Comparison of ENCODE assay signal across 8 cellular contexts in the genomic region with DNA sequence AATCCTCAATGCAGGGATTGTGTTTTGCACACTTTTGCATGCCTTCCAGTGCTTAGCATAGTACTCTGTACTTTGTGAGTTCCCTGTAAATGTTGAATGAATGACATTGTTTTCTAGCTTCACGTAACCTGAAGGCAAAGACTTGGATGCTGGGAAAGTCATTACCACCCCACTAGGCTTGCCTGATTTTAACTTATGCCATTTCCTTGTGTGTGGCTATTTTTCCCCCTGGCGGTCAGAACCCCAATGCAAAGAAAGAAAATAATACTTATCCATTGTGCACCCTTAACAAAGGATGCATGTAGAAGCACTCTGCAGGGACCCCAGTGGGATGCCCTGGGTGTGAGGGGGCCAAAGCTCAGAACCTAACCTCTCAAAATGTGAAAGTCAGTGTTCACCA. TPM values are rescaled to one million over a fixed set of nuclear protein-coding genes. Genes with fewer than 3 reads are reported as not detected.
DNase-seq lines count a peak whose midpoint lies in the region; ATAC-seq, FAIRE-seq and TF ChIP-seq lines count a peak whose summit lies in the region.

No MANE protein-coding gene starts in this region.

- H3K36me3 Mint-ChIP-seq in activated naive CD4-positive, alpha-beta T cell treated with anti-CD3 and anti-CD28 coated beads, Interleukin-2, amount 50 U/mL, for 24 hours = no peaks in the 10 kb centered on the region

- H3K4me1 ChIP-seq in PC-9 (replicated peaks; ENCODE audit: insufficient read depth) = peaks cover 7% of the 10 kb centered on the region
- peaks cover 7% of the 10 kb centered on the region for H3K4me1 ChIP-seq in smooth muscle cell (ENCODE audit: low read depth)
- H3K4me1 ChIP-seq in kidney (ENCODE audit: control insufficient read depth in 1 of 2, insufficient read depth in 1 of 2, low read depth in 1 of 2, low read length in 2 of 2) = peaks cover 0 to 6% of the 10 kb centered on the region in 2 donors

- no peak for DNase-seq in activated naive CD4-positive, alpha-beta T cell treated with anti-CD3 and anti-CD28 coated beads, Interleukin-2, amount 50 U/mL, for 16 hours
- DNase-seq in PC-9 = peak; percentile 12 to 38
- DNase-seq in fibroblast of peridontal ligament (ENCODE audit: extremely low read depth) = peak; percentile 79
- DNase-seq in smooth muscle cell (lab: John Stamatoyannopoulos, UW; ENCODE audit: unreplicated experiment) = no peak
- DNase-seq in NCI-H2196 (lab: John Stamatoyannopoulos, UW; ENCODE audit: unreplicated experiment) = no peak
- DNase-seq in kidney = no peak

- peaks cover 32% of the 10 kb centered on the region for H3K27me3 Mint-ChIP-seq in activated naive CD4-positive, alpha-beta T cell treated with anti-CD3 and anti-CD28 coated beads, Interleukin-2, amount 50 U/mL, for 24 hours

- peak overlapping the region; percentile 76 for H3K4me3 ChIP-seq in PC-9
- peak overlapping the region; percentile 74 for H3K4me3 ChIP-seq in smooth muscle cell
- peak overlapping the region in 1 of 2 donors; percentile 71 for H3K4me3 ChIP-seq in kidney (ENCODE audit: low read length in 2 of 2)

- H3K9ac ChIP-seq in smooth muscle cell (ENCODE audit: low read depth) = no peak overlapping the region
- H3K9ac ChIP-seq in kidney (ENCODE audit: low read length in 2 of 2) = no peak overlapping the region

- H3K9me3 Mint-ChIP-seq in activated naive CD4-positive, alpha-beta T cell treated with anti-CD3 and anti-CD28 coated beads, Interleukin-2, amount 50 U/mL, for 24 hours = no peaks in the 10 kb centered on the region

- H4K20me1 ChIP-seq in PC-9 (ENCODE audit: insufficient read depth) (no peaks in the 10 kb centered on the region), smooth muscle cell (ENCODE audit: low read depth) (no peaks in the 10 kb centered on the region)

- H3K36me3 ChIP-seq in PC-9 (ENCODE audit: low read depth) (no peaks in the 10 kb centered on the region), smooth muscle cell (ENCODE audit: low read depth) (no peaks in the 10 kb centered on the region), kidney (ENCODE audit: control insufficient read depth in 1 of 2, insufficient read depth in 2 of 2, low read length in 2 of 2) (no peaks in the 10 kb centered on the region)

- FAIRE-seq in kidney (lab: Jason Lieb, UNC) = no peak

- H3F3A ChIP-seq in PC-9 (ENCODE audit: insufficient read depth, low read depth) (no peaks in the 10 kb centered on the region), smooth muscle cell (ENCODE audit: low read depth) (peaks cover 7% of the 10 kb centered on the region)

- TF ChIP-seq CTCF in PC-9 (conservative IDR thresholded peaks at IDR 0.05) = peak; percentile 57; the same call in 1 of the 2 replicates
- no peak for TF ChIP-seq CTCF in smooth muscle cell (IDR thresholded peaks at IDR 0.05; ENCODE audit: borderline replicate concordance, insufficient read depth, poor library complexity, severe bottlenecking)
- no peak for TF ChIP-seq CTCF in kidney (IDR thresholded peaks at IDR 0.05; ENCODE audit: borderline replicate concordance, extremely low read depth, insufficient read depth)

- intact Hi-C loops in PC-9 (cut with micrococcal nuclease; ENCODE audit: unreplicated experiment) = loop anchor here (10.0 kb wide), 2 partner anchors 213 to 633 kb away; no protein-coding TSS in a partner anchor
- intact Hi-C loops in kidney (cut with DNase I) = no loop called here

- H3K9me3 ChIP-seq in PC-9 (ENCODE audit: insufficient read depth, low read depth) (no peaks in the 10 kb centered on the region), smooth muscle cell (replicated peaks; ENCODE audit: low read depth) (no peaks in the 10 kb centered on the region), kidney (ENCODE audit: control insufficient read depth in 1 of 2, low read length in 2 of 2) (no peaks in the 10 kb centered on the region)

- H2AFZ ChIP-seq in PC-9 = peak overlapping the region; percentile 90; the same call in 1 of the 2 replicates
- no peak overlapping the region for H2AFZ ChIP-seq in smooth muscle cell (ENCODE audit: low read depth)

- POLR2A ChIA-PET in PC-9 (lab: Charles Lee; ENCODE audit: unreplicated experiment) = no interaction called here

- CTCF ChIA-PET in PC-9 (lab: Charles Lee) = no interaction called here

- H3K27ac Mint-ChIP-seq in activated naive CD4-positive, alpha-beta T cell treated with anti-CD3 and anti-CD28 coated beads, Interleukin-2, amount 50 U/mL, for 24 hours = no peak overlapping the region

- no peak for ATAC-seq in HG03025 (IDR thresholded peaks at IDR 0.05; ENCODE audit: low FRiP score, unreplicated experiment)

- H3K4me2 ChIP-seq in PC-9 (peak overlapping the region; percentile 88), smooth muscle cell (no peak overlapping the region)

- H3K27me3 ChIP-seq in PC-9 (ENCODE audit: insufficient read depth, low read depth) (no peaks in the 10 kb centered on the region), smooth muscle cell (ENCODE audit: low read depth) (peaks cover 1% of the 10 kb centered on the region)

- 94% methylated on average over 2 of the region's 2 CpGs for WGBS in smooth muscle cell (ENCODE audit: low lambda C conversion rate)

- no peaks in the 10 kb centered on the region for H3K79me2 ChIP-seq in PC-9 (ENCODE audit: low read depth)
- no peaks in the 10 kb centered on the region for H3K79me2 ChIP-seq in smooth muscle cell (ENCODE audit: low read depth)

- H3K27ac ChIP-seq in PC-9 (no peak overlapping the region), smooth muscle cell (ENCODE audit: low read depth) (no peak overlapping the region), kidney (ENCODE audit: low read depth in 2 of 2, low read length in 2 of 2) (no peak overlapping the region)

- H3K4me1 Mint-ChIP-seq in activated naive CD4-positive, alpha-beta T cell treated with anti-CD3 and anti-CD28 coated beads, Interleukin-2, amount 50 U/mL, for 24 hours = peaks cover 8% of the 10 kb centered on the region

- BruUV-seq in PC-9 (replicated peaks; lab: Mats Ljungman, UMichigan) = no TSS peak

- H3K9me2 ChIP-seq in PC-9 (ENCODE audit: insufficient read depth) = no peaks in the 10 kb centered on the region

- H3K4me3 Mint-ChIP-seq in activated naive CD4-positive, alpha-beta T cell treated with anti-CD3 and anti-CD28 coated beads, Interleukin-2, amount 50 U/mL, for 24 hours = peak overlapping the region; percentile 67

RNA-seq across cellular contexts. Expression of a gene that starts 1.2 kb away (rescaled TPM):
- total RNA-seq in PC-9 (2021) (0.35 and 0.38 TPM in 2 replicates), smooth muscle cell (2.6 and 2.7 TPM in 2 replicates), kidney (4.9 TPM)
- polyA plus RNA-seq in smooth muscle cell (1.9 and 2.1 TPM in 2 replicates), kidney (ENCODE audit: insufficient read depth, low read depth, low replicate concordance) (6.8 TPM)

Comparison
In these comparisons a context has a peak if more than half of its experiments do, and no peak if none do; other contexts are left out.
1. DNase-seq: peak in PC-9 (2 of 2) and fibroblast of peridontal ligament (single experiment); none in activated naive CD4-positive, alpha-beta T cell treated with anti-CD3 and anti-CD28 coated beads, Interleukin-2, amount 50 U/mL, for 16 hours (single experiment), smooth muscle cell (single experiment), NCI-H2196 (single experiment) and kidney (single experiment).